In genomic region chr5:139402561-139403158, GRCh38 we compare ENCODE assay signal across 8 cellular contexts. TPM values are rescaled to one million over a fixed set of nuclear protein-coding genes. Genes with fewer than 3 reads are reported as not detected.
DNase-seq lines count a peak whose midpoint lies in the region; ATAC-seq and TF ChIP-seq lines count a peak whose summit lies in the region.

No MANE protein-coding gene starts in this region.

- peaks cover 2% of the 10 kb centered on the region for H3K36me3 Mint-ChIP-seq in activated CD4-positive, alpha-beta T cell treated with anti-CD3 and anti-CD28 coated beads for 36 hours (ENCODE audit: low read depth)
- H3K36me3 Mint-ChIP-seq in neural crest cell (ENCODE audit: low read depth), result no peaks in the 10 kb centered on the region

- peak overlapping the region; percentile 99 for H3K27ac Mint-ChIP-seq in activated CD4-positive, alpha-beta T cell treated with anti-CD3 and anti-CD28 coated beads for 36 hours
- no peak overlapping the region for H3K27ac Mint-ChIP-seq in neural crest cell (ENCODE audit: unreplicated experiment)

- H3K4me3 Mint-ChIP-seq in activated CD4-positive, alpha-beta T cell treated with anti-CD3 and anti-CD28 coated beads for 36 hours, result peak overlapping the region; percentile 79
- H3K4me3 Mint-ChIP-seq in neural crest cell, result peak overlapping the region; percentile 95

- no peak for ATAC-seq in activated CD4-positive, alpha-beta T cell treated with anti-CD3 and anti-CD28 coated beads for 36 hours
- no peak for ATAC-seq in HG02610 (IDR thresholded peaks at IDR 0.05; ENCODE audit: unreplicated experiment)

- POLR2A ChIA-PET in activated CD4-positive, alpha-beta T cell treated with anti-CD3 and anti-CD28 coated beads for 36 hours (lab: Charles Lee), result no interaction called here

- TF ChIP-seq CTCF in cardiac fibroblast (IDR thresholded peaks at IDR 0.05; ENCODE audit: low read depth, low read length) (peak; percentile 51), neural crest cell (conservative IDR thresholded peaks at IDR 0.05) (peak; percentile 48)

- intact Hi-C loops in activated CD4-positive, alpha-beta T cell treated with anti-CD3 and anti-CD28 coated beads for 36 hours (cut with DNase I, micrococcal nuclease), result loop anchor here (1.0 to 5.0 kb wide), 5 partner anchors 45 to 204 kb away; partner anchors contain the start of genes MATR3 (in 1 of the 2), SIL1 (in 1 of the 2) and STING1 (in 1 of the 2)

- CTCF ChIA-PET in activated CD4-positive, alpha-beta T cell treated with anti-CD3 and anti-CD28 coated beads for 36 hours (lab: Charles Lee), result interaction anchor here (0.7 to 3.7 kb wide), 8 partner anchors 11 to 151 kb away, joined by 3 to 26 read pairs (median 6); partner anchors contain the start of genes MZB1 and PAIP2

- peak; percentile 47 for DNase-seq in activated CD4-positive, alpha-beta T cell treated with anti-CD3 and anti-CD28 coated beads for 36 hours
- no peak for DNase-seq in activated CD4-positive, alpha-beta T cell treated with anti-CD3 and anti-CD28 coated beads, Interleukin-2, amount 50 U/mL, for 4 hours
- peak; percentile 37 for DNase-seq in NCI-H748 (lab: John Stamatoyannopoulos, UW; ENCODE audit: unreplicated experiment)
- peak in 1 of 2 donors; percentile 44 for DNase-seq in cardiac fibroblast (ENCODE audit: low read depth in 2 of 2)
- DNase-seq in neural crest cell (ENCODE audit: low read depth, low spot score), result no peak
- no peak for DNase-seq in amygdala (lab: John Stamatoyannopoulos, UW)
- no peak for DNase-seq in stimulated activated naive CD4-positive, alpha-beta T cell (lab: John Stamatoyannopoulos, UW)

- H3K4me1 Mint-ChIP-seq in activated CD4-positive, alpha-beta T cell treated with anti-CD3 and anti-CD28 coated beads for 36 hours, result peaks cover 37% of the 10 kb centered on the region
- peaks cover 23% of the 10 kb centered on the region for H3K4me1 Mint-ChIP-seq in neural crest cell

- no peaks in the 10 kb centered on the region for H3K9me3 Mint-ChIP-seq in activated CD4-positive, alpha-beta T cell treated with anti-CD3 and anti-CD28 coated beads for 36 hours (ENCODE audit: low read depth)
- no peaks in the 10 kb centered on the region for H3K9me3 Mint-ChIP-seq in neural crest cell

- H3K4me3 ChIP-seq in cardiac fibroblast (replicated peaks in 1 of 2; ENCODE audit: low read depth in 2 of 2, low read length in 2 of 2), result no peak overlapping the region

- H3K27me3 Mint-ChIP-seq in activated CD4-positive, alpha-beta T cell treated with anti-CD3 and anti-CD28 coated beads for 36 hours, result no peaks in the 10 kb centered on the region
- no peaks in the 10 kb centered on the region for H3K27me3 Mint-ChIP-seq in neural crest cell (ENCODE audit: low read depth)

RNA-seq across cellular contexts. Expression of gene SPATA24, which starts 1.2 kb away (rescaled TPM):
- total RNA-seq in activated CD4-positive, alpha-beta T cell treated with anti-CD3 and anti-CD28 coated beads for 36 hours, result 1 to 10 TPM; 4.6 to 5.9 TPM
- total RNA-seq in neural crest cell, result 15.2 and 16.1 TPM in 2 replicates

RNA-seq across cellular contexts. Expression of gene PROB1, which starts 7.8 kb away (rescaled TPM):
- 1 to 10 TPM; 3.2 TPM for total RNA-seq in activated CD4-positive, alpha-beta T cell treated with anti-CD3 and anti-CD28 coated beads for 36 hours
- 2.2 and 2.4 TPM in 2 replicates for total RNA-seq in neural crest cell

RNA-seq across cellular contexts. Expression of gene MZB1, which starts 12.9 kb away (rescaled TPM):
- 1 to 10 TPM; 7.8 to 9.8 TPM for total RNA-seq in activated CD4-positive, alpha-beta T cell treated with anti-CD3 and anti-CD28 coated beads for 36 hours
- total RNA-seq in neural crest cell, result 0.25 and 0.30 TPM in 2 replicates

RNA-seq across cellular contexts. Expression of gene SLC23A1, which starts 19.6 kb away (rescaled TPM):
- total RNA-seq in activated CD4-positive, alpha-beta T cell treated with anti-CD3 and anti-CD28 coated beads for 36 hours, result under 1 TPM; 0.43 to 0.53 TPM
- total RNA-seq in neural crest cell, result not detected in 2 replicates

RNA-seq across cellular contexts. Expression of gene DNAJC18, which starts 36.7 kb away (rescaled TPM):
- 10 to 100 TPM; 33.1 to 35.6 TPM for total RNA-seq in activated CD4-positive, alpha-beta T cell treated with anti-CD3 and anti-CD28 coated beads for 36 hours
- total RNA-seq in neural crest cell, result 27.9 and 32.5 TPM in 2 replicates

Comparison
In these comparisons a context has a peak if more than half of its experiments do, and no peak if none do; other contexts are left out.
1. DNase-seq: peak in activated CD4-positive, alpha-beta T cell treated with anti-CD3 and anti-CD28 coated beads for 36 hours (single experiment) and NCI-H748 (single experiment); none in activated CD4-positive, alpha-beta T cell treated with anti-CD3 and anti-CD28 coated beads, Interleukin-2, amount 50 U/mL, for 4 hours (0 of 2), neural crest cell (single experiment), amygdala (0 of 56) and stimulated activated naive CD4-positive, alpha-beta T cell (0 of 6).